Comparison of ENCODE assay signal across 8 cellular contexts in the genomic region with DNA sequence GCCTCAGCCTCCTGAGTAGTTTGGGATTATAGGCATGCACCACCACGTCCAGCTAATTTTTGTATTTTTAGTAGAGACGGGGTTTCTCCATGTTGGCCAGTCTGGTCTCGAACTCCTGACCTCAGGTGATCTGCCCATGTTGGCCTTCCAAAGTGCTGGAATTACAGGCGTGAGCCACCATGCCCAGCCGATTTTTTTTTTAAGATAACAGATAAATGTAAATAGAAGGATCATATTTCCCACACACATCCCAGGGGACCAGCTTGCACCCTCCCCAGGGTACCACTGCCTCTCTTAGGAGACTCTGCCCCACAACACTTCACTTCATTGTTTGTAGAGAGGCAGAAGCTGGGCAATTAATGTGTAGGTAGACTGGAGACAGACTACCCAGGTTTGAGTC. TPM values are rescaled to one million over a fixed set of nuclear protein-coding genes. Genes with fewer than 3 reads are reported as not detected.
DNase-seq lines count a peak whose midpoint lies in the region; ATAC-seq and TF ChIP-seq lines count a peak whose summit lies in the region.
"Not testable (repeated sequence)": the region's sequence is repeated elsewhere in the genome, so short reads cannot be mapped to it uniquely, and the experiment has no call there.

No MANE protein-coding gene starts in this region.

- peak overlapping the region; percentile 79 for H3K4me2 ChIP-seq in hepatocyte
- H3K4me2 ChIP-seq in osteoblast (ENCODE audit: insufficient read depth, low read length): not testable (repeated sequence)

- not testable (repeated sequence) for DNase-seq in GM12865 (ENCODE audit: low read depth); WTC11 (ENCODE audit: low spot score); hepatocyte (ENCODE audit: low spot score)
- peak; percentile 89 for DNase-seq in NCI-H1436 (lab: John Stamatoyannopoulos, UW)
- DNase-seq in NCI-H69 (lab: John Stamatoyannopoulos, UW): peak; percentile 65
- DNase-seq in osteoblast (ENCODE audit: insufficient read length, low spot score, missing footprints): peak; percentile 21

- not testable (repeated sequence) for H3K79me2 ChIP-seq in hepatocyte; osteoblast (ENCODE audit: insufficient read depth, low read length)

- not testable (repeated sequence) for H3K9me2 ChIP-seq in hepatocyte (replicated peaks; ENCODE audit: insufficient read depth)

- H3K9me3 Mint-ChIP-seq in WTC11; activated naive CD8-positive, alpha-beta T cell (ENCODE audit: low read depth): not testable (repeated sequence)

- not testable (repeated sequence) for H3K9me3 ChIP-seq in hepatocyte (ENCODE audit: low read depth); osteoblast (ENCODE audit: low read depth, low read length)

- not testable (repeated sequence) for H3K27me3 ChIP-seq in hepatocyte; osteoblast (ENCODE audit: insufficient read depth, low read length)

- peak overlapping the region; percentile 73; the same call in 1 of the 2 replicates for H3K4me3 ChIP-seq in GM12865 (ENCODE audit: low read depth, low read length)
- H3K4me3 ChIP-seq in hepatocyte; osteoblast (ENCODE audit: insufficient read depth, low read length): not testable (repeated sequence)

- not testable (repeated sequence) for ATAC-seq in WTC11

- H2AFZ ChIP-seq in hepatocyte; osteoblast (ENCODE audit: low read length): not testable (repeated sequence)

- H3K36me3 ChIP-seq in hepatocyte (replicated peaks; ENCODE audit: insufficient read depth, low read depth); osteoblast (ENCODE audit: insufficient read depth, low read length): not testable (repeated sequence)

- H3K27ac ChIP-seq in 22Rv1: peak overlapping the region; percentile 89
- not testable (repeated sequence) for H3K27ac ChIP-seq in hepatocyte; osteoblast (ENCODE audit: low read depth, low read length)

- not testable (repeated sequence) for H3K27me3 Mint-ChIP-seq in WTC11 (ENCODE audit: low read depth); activated naive CD8-positive, alpha-beta T cell

- TF ChIP-seq CTCF in 22Rv1 (IDR thresholded peaks at IDR 0.05); GM12865 (IDR thresholded peaks at IDR 0.05; ENCODE audit: insufficient read depth, low read depth, low read length, missing control alignments); WTC11 (IDR thresholded peaks at IDR 0.05); hepatocyte (IDR thresholded peaks at IDR 0.05; ENCODE audit: poor library complexity); osteoblast (IDR thresholded peaks at IDR 0.05; ENCODE audit: extremely low read depth, low read depth, low read length): not testable (repeated sequence)

- H4K20me1 ChIP-seq in hepatocyte (ENCODE audit: insufficient read depth, poor library complexity, severe bottlenecking); osteoblast (ENCODE audit: insufficient read depth, low read length): not testable (repeated sequence)

- POLR2A ChIA-PET in WTC11 (lab: Charles Lee): not testable (repeated sequence)

- WGBS in hepatocyte (ENCODE audit: low lambda C conversion rate, missing lambda C conversion rate): 63% methylated on average over 5 of the region's 5 CpGs

- peaks cover 12% of the 10 kb centered on the region for H3K4me1 Mint-ChIP-seq in WTC11
- peaks cover 14% of the 10 kb centered on the region for H3K4me1 Mint-ChIP-seq in activated naive CD8-positive, alpha-beta T cell (ENCODE audit: low read depth)

- peak overlapping the region; percentile 93 for H3K4me3 Mint-ChIP-seq in WTC11
- H3K4me3 Mint-ChIP-seq in activated naive CD8-positive, alpha-beta T cell: peak overlapping the region; percentile 10

- not testable (repeated sequence) for H3K4me1 ChIP-seq in hepatocyte (ENCODE audit: insufficient read depth); osteoblast (ENCODE audit: insufficient read depth, low read length)

- CTCF ChIA-PET in WTC11 (lab: Charles Lee): interaction anchor here (0.6 kb wide), 1 partner anchor 25 kb away, joined by 3 read pairs; no protein-coding TSS in a partner anchor

- not testable (repeated sequence) for H3K27ac Mint-ChIP-seq in WTC11; activated naive CD8-positive, alpha-beta T cell

- peaks cover 10% of the 10 kb centered on the region for H3K36me3 Mint-ChIP-seq in WTC11
- not testable (repeated sequence) for H3K36me3 Mint-ChIP-seq in activated naive CD8-positive, alpha-beta T cell

RNA-seq across cellular contexts. Expression of gene PRRC2B, which starts 19.2 kb away (rescaled TPM):
- 272 to 314 TPM (median 311 TPM) in 3 replicates for total RNA-seq in WTC11 (2021)
- 76.8 and 118 TPM in 2 replicates for total RNA-seq in hepatocyte
- 44.6 and 48.2 TPM in 2 replicates for polyA plus RNA-seq in hepatocyte
- total RNA-seq in osteoblast: 61.6 and 70.9 TPM in 2 replicates
